Comparison of ENCODE assay signal across 26 cellular contexts in the genomic region with DNA sequence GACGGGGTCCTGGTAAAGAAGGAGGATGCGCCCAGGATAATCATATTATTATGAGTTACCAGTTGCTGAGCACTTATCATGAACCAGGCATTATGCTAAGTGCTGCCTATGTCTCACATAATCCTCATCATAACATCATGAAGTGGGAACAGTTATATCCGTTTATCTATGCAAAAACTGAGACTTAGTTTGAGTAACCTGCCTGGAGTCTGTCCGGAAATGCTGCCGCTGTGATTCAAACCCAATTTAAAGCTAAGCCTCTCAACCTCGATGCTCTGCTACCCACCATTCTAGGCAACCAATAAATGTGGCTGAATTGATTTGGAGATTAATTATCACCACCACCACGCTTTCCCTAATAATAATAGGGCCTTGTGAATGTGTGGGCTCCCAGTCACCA.
"Had no signal": no experiment of that assay in that cellular context is flagged by ENCODE, and none has a peak within 500 bp of the region (broad histone marks: within the 10 kb centered on the region; RNA-seq: fewer than 3 reads in every experiment).

No MANE protein-coding gene starts in this region.

- DNase-seq: activated B cell treated with CpG ODN at 0.5 μM for 24 hours; activated CD4-positive, alpha-beta T cell treated with anti-CD3 and anti-CD28 coated beads for 1 hour; activated CD4-positive, alpha-beta T cell treated with anti-CD3 and anti-CD28 coated beads, Interleukin-2, amount 10 ng/mL, durations not matched to agents 24 days and 14 days; activated CD4-positive, alpha-beta T cell treated with anti-CD3 and anti-CD28 coated beads, Interleukin-2, amount 50 U/mL, for 48 hours; activated CD8-positive, alpha-beta memory T cell treated with anti-CD3 and anti-CD28 coated beads, Interleukin-2, amount 10 ng/mL, durations not matched to agents 7 days and 5 days; activated effector memory CD4-positive, alpha-beta T cell treated with anti-CD3 and anti-CD28 coated beads, Interleukin-2, amount 50 U/mL, for 16 hours; activated naive CD4-positive, alpha-beta T cell treated with Interleukin-2 at 50 U/mL for 16 hours; activated naive CD8-positive, alpha-beta T cell treated with anti-CD3 and anti-CD28 coated beads, Interleukin-2, amount 50 U/mL, for 24 hours; activated T-cell treated with anti-CD3 and anti-CD28 coated beads, Interleukin-2, amount 50 U/mL, for 24 hours; amniotic stem cell; body of pancreas; KBM-7; NCI-H1092; NCI-H1417 treated with DMSO at 0.1 percent for 48 hours; NCI-H1694; NCI-H2029 treated with DMSO at 0.1 percent for 48 hours; NCI-H345; NCI-H510A treated with DMSO at 0.1 percent for 48 hours; NCI-H774; NK-92 treated with Interleukin-12 subunit alpha and Interleukin-12 subunit beta, amount 100 ng/mL, for 24 hours; PC-3; SIG-M5; T-helper 17 cell; T-helper 9 cell had no signal

- H3K27ac ChIP-seq: ascending aorta, body of pancreas had no signal

- H3K4me3 ChIP-seq: ascending aorta, body of pancreas had no signal

- H3K9me3 ChIP-seq: ascending aorta, body of pancreas had no signal

- ATAC-seq: activated CD8-positive, alpha-beta memory T cell treated with anti-CD3 and anti-CD28 coated beads, Interleukin-2, amount 10 ng/mL, durations not matched to agents 7 days and 5 days; activated naive CD4-positive, alpha-beta T cell treated with anti-CD3 and anti-CD28 coated beads, Interleukin-2, amount 50 U/mL, for 72 hours; activated naive CD8-positive, alpha-beta T cell treated with anti-CD3 and anti-CD28 coated beads, Interleukin-2, amount 50 U/mL, for 24 hours; body of pancreas; PC-3; T-helper 17 cell had no signal

- H3K36me3 ChIP-seq: ascending aorta had no signal

- H3K27me3 ChIP-seq: ascending aorta had no signal
